ENCODE assay signal across 24 cellular contexts in the genomic region with DNA sequence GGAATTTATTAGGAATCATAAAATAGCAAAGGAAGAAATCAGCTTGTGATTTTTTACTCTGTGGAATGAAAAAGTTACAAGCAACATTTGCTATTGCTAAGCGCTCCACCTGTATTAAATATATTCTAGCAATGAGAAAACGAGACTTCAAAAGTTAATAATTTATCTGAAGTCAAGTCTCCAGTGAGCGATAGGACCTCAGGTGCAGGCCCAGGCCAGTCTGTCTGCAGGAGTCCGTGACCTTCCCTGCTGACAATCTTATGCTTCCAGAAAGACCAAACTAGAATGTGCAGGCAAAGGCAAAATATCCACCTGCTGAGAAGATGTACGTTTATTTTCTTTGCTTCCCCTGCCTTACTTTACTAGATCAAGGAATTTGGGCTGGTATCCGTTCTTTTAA. TPM values are rescaled to one million over a fixed set of nuclear protein-coding genes. Genes with fewer than 3 reads are reported as not detected.
"Had no signal": no experiment of that assay in that cellular context is flagged by ENCODE, and none has a peak within 500 bp of the region (broad histone marks: within the 10 kb centered on the region; RNA-seq: fewer than 3 reads in every experiment).

No MANE protein-coding gene starts in this region.

- H3K27ac ChIP-seq: KMS-11, PC-9 had no signal

- H3K9ac ChIP-seq: KMS-11 had no signal

- H3K4me2 ChIP-seq: KMS-11, PC-9 had no signal

- DNase-seq: activated CD4-positive, alpha-beta T cell treated with anti-CD3 and anti-CD28 coated beads, Interleukin-2, amount 10 ng/mL, durations not matched to agents 24 days and 14 days; activated CD4-positive, alpha-beta T cell treated with anti-CD3 and anti-CD28 coated beads, Interleukin-2, amount 50 U/mL, for 48 hours; activated CD4-positive, CD25-positive, alpha-beta regulatory T cell treated with anti-CD3 and anti-CD28 coated beads, Interleukin-2, amount 50 U/mL, for 72 hours; activated CD8-positive, alpha-beta memory T cell treated with anti-CD3 and anti-CD28 coated beads, Interleukin-2, amount 10 ng/mL, durations not matched to agents 7 days and 5 days; activated effector memory CD4-positive, alpha-beta T cell treated with Interleukin-2 at 50 U/mL for 16 hours; activated naive CD4-positive, alpha-beta T cell; activated T-cell treated with anti-CD3 and anti-CD28 coated beads, Interleukin-2, amount 50 U/mL, for 24 hours; aorta; central memory CD4-positive, alpha-beta T cell; NCI-H1092; NCI-H1417 treated with DMSO at 0.1 percent for 48 hours; NCI-H1694; NCI-H2029 treated with DMSO at 0.1 percent for 48 hours; NCI-H510A treated with DMSO at 0.1 percent for 48 hours; NCI-H69; PC-9; SHP77 treated with DMSO at 0.1 percent for 48 hours; T-helper 17 cell; T-helper 9 cell had no signal

- H3K4me3 ChIP-seq: PC-9 had no signal

- FAIRE-seq: bronchial epithelial cell had no signal

- H2AFZ ChIP-seq: PC-9 had no signal

RNA-seq across cellular contexts. Expression of a gene that starts 22.7 kb away (rescaled TPM):
- total RNA-seq: activated CD4-positive, alpha-beta T cell treated with anti-CD3 and anti-CD28 coated beads, Interleukin-2, amount 10 ng/mL, durations not matched to agents 24 days and 14 days; activated T-helper 1 cell treated with anti-CD3 and anti-CD28 coated beads, Interleukin-12 subunit alpha, Interleukin-12 subunit beta, Interleukin-2, Interleukin-4 antibody, amounts not matched to agents 30 ng/mL and 10 ng/mL and 1 ng/mL, durations not matched to agents 14 hours and 24 hours and 36 hours; MCF 10A; SK-MEL-5 had no signal
